1 cellular context compared by ENCODE assay signal in genomic region chr19:7730286-7731217, GRCh38.
TF ChIP-seq lines count a peak whose summit lies in the region.

No MANE protein-coding gene starts in this region.

TF ChIP-seq in endothelial cell of umbilical vein, 7 proteins besides CTCF, POLR2A, EP300 and RAD21:
- TF ChIP-seq GATA2 (IDR thresholded peaks at IDR 0.05; ENCODE audit: insufficient read depth, insufficient read length, low read depth, low read length): no peak
- no peak for TF ChIP-seq MAX (IDR thresholded peaks at IDR 0.05; ENCODE audit: insufficient read depth, insufficient read length)
- no peak for TF ChIP-seq JUN (IDR thresholded peaks at IDR 0.05; ENCODE audit: borderline replicate concordance, insufficient read depth, insufficient read length, low read depth)
- TF ChIP-seq FOS (IDR thresholded peaks at IDR 0.05; ENCODE audit: borderline replicate concordance, insufficient read depth, low read length): no peak
- TF ChIP-seq EZH2 (IDR thresholded peaks at IDR 0.05; ENCODE audit: borderline replicate concordance, low read depth, low read length, severe bottlenecking): peak; percentile 16
- no peak for TF ChIP-seq MYC (IDR thresholded peaks at IDR 0.05; ENCODE audit: low read depth, low read length)
- TF ChIP-seq POLR2AphosphoS5 (IDR thresholded peaks at IDR 0.05; ENCODE audit: insufficient read depth, low read depth, low read length): no peak
